8 cellular contexts compared by ENCODE assay signal in genomic region chr6:35552285-35552917, GRCh38. TPM values are rescaled to one million over a fixed set of nuclear protein-coding genes. Genes with fewer than 3 reads are reported as not detected.
DNase-seq lines count a peak whose midpoint lies in the region; ATAC-seq and TF ChIP-seq lines count a peak whose summit lies in the region.

No MANE protein-coding gene starts in this region.

- H3K27ac Mint-ChIP-seq in CD4-positive, CD25-positive, alpha-beta regulatory T cell = no peak overlapping the region
- H3K27ac Mint-ChIP-seq in activated CD4-positive, alpha-beta T cell treated with anti-CD3 and anti-CD28 coated beads for 36 hours = no peak overlapping the region

- H4K20me1 ChIP-seq in osteoblast (ENCODE audit: insufficient read depth, low read length) = no peaks in the 10 kb centered on the region

- intact Hi-C loops in activated CD4-positive, alpha-beta T cell treated with anti-CD3 and anti-CD28 coated beads for 36 hours (cut with DNase I, micrococcal nuclease) = loop anchor here (1.0 to 2.0 kb wide), 3 partner anchors 29 to 255 kb away; partner anchors contain the start of genes DEF6 (in 1 of the 2) and PPARD (in 1 of the 2)
- intact Hi-C loops in dorsolateral prefrontal cortex (cut with DNase I) = no loop called here
- intact Hi-C loops in vagina (cut with DNase I) = no loop called here
- intact Hi-C loops in posterior cingulate gyrus (cut with DNase I) = no loop called here

- POLR2A ChIA-PET in activated CD4-positive, alpha-beta T cell treated with anti-CD3 and anti-CD28 coated beads for 36 hours (lab: Charles Lee) = interaction anchor here (0.7 kb wide), 1 partner anchor 81 kb away, joined by 3 read pairs; no protein-coding TSS in a partner anchor

- H3K79me2 ChIP-seq in osteoblast (ENCODE audit: insufficient read depth, low read length) = no peaks in the 10 kb centered on the region

- TF ChIP-seq CTCF in dorsolateral prefrontal cortex (IDR thresholded peaks at IDR 0.05 in 54 of 56, conservative IDR thresholded peaks at IDR 0.05 in 2 of 56; ENCODE audit: low read depth in 1 of 56, partially characterized antibody in 56 of 56) (peak in 39 of 56 donors; percentile 14 to 56 (median 39)), osteoblast (IDR thresholded peaks at IDR 0.05; ENCODE audit: extremely low read depth, low read depth, low read length) (peak; percentile 83), vagina (IDR thresholded peaks at IDR 0.05) (peak in 1 of 3 experiments; percentile 15)

- no peaks in the 10 kb centered on the region for H3K36me3 ChIP-seq in CD4-positive, CD25-positive, alpha-beta regulatory T cell (ENCODE audit: control insufficient read depth, insufficient read depth, low read length)
- H3K36me3 ChIP-seq in osteoblast (ENCODE audit: insufficient read depth, low read length) (no peaks in the 10 kb centered on the region), vagina (no peaks in the 10 kb centered on the region)

- H3K36me3 Mint-ChIP-seq in CD4-positive, CD25-positive, alpha-beta regulatory T cell = no peaks in the 10 kb centered on the region
- H3K36me3 Mint-ChIP-seq in activated CD4-positive, alpha-beta T cell treated with anti-CD3 and anti-CD28 coated beads for 36 hours (ENCODE audit: low read depth) = peaks cover 2% of the 10 kb centered on the region

- peak in 1 of 2 donors; percentile 31 for ATAC-seq in CD4-positive, CD25-positive, alpha-beta regulatory T cell (ENCODE audit: low read depth in 2 of 2)
- ATAC-seq in activated CD4-positive, alpha-beta T cell treated with anti-CD3 and anti-CD28 coated beads for 36 hours = peak; percentile 60
- no peak for ATAC-seq in HG03571 (IDR thresholded peaks at IDR 0.05; ENCODE audit: unreplicated experiment)

- H3K9me3 ChIP-seq in CD4-positive, CD25-positive, alpha-beta regulatory T cell (ENCODE audit: control insufficient read depth in 2 of 2, low read length in 2 of 2) = peaks cover 9 to 13% of the 10 kb centered on the region in 2 experiments
- no peaks in the 10 kb centered on the region for H3K9me3 ChIP-seq in osteoblast (ENCODE audit: low read depth, low read length)
- H3K9me3 ChIP-seq in vagina = peaks cover 6% of the 10 kb centered on the region

- no peak overlapping the region for H3K4me3 Mint-ChIP-seq in CD4-positive, CD25-positive, alpha-beta regulatory T cell
- no peak overlapping the region for H3K4me3 Mint-ChIP-seq in activated CD4-positive, alpha-beta T cell treated with anti-CD3 and anti-CD28 coated beads for 36 hours

- no peak overlapping the region for H2AFZ ChIP-seq in osteoblast (ENCODE audit: low read length)

- DNase-seq in CD4-positive, CD25-positive, alpha-beta regulatory T cell = peak; percentile 18 to 76 (median 50)
- DNase-seq in KG1 (lab: John Stamatoyannopoulos, UW) = peak; percentile 39
- peak; percentile 80 for DNase-seq in activated CD4-positive, alpha-beta T cell treated with anti-CD3 and anti-CD28 coated beads for 36 hours
- DNase-seq in dorsolateral prefrontal cortex = no peak
- DNase-seq in osteoblast (ENCODE audit: insufficient read length, low spot score, missing footprints) = no peak
- no peak for DNase-seq in vagina (ENCODE audit: extremely low spot score in 2 of 2)
- DNase-seq in posterior cingulate gyrus = no peak

- CTCF ChIA-PET in activated CD4-positive, alpha-beta T cell treated with anti-CD3 and anti-CD28 coated beads for 36 hours (lab: Charles Lee) = interaction anchor here (0.6 to 3.6 kb wide), 36 partner anchors 9 to 368 kb away, joined by 3 to 47 read pairs (median 4); partner anchors contain the start of genes ARMC12, FANCE, FKBP5 and SRPK1

- no peak for TF ChIP-seq POLR2A in vagina (IDR thresholded peaks at IDR 0.05)

- H3K9me3 Mint-ChIP-seq in CD4-positive, CD25-positive, alpha-beta regulatory T cell = peaks cover 0 to 14% (median 1%) of the 10 kb centered on the region in 7 donors
- peaks cover 3% of the 10 kb centered on the region for H3K9me3 Mint-ChIP-seq in activated CD4-positive, alpha-beta T cell treated with anti-CD3 and anti-CD28 coated beads for 36 hours (ENCODE audit: low read depth)

- H3K27me3 Mint-ChIP-seq in CD4-positive, CD25-positive, alpha-beta regulatory T cell = peaks cover 25% of the 10 kb centered on the region
- no peaks in the 10 kb centered on the region for H3K27me3 Mint-ChIP-seq in activated CD4-positive, alpha-beta T cell treated with anti-CD3 and anti-CD28 coated beads for 36 hours

- H3K27me3 ChIP-seq in CD4-positive, CD25-positive, alpha-beta regulatory T cell (ENCODE audit: control insufficient read depth, insufficient read depth, low read length) = peaks cover 2% of the 10 kb centered on the region
- peaks cover 0 to 9% (median 0%) of the 10 kb centered on the region in 45 donors for H3K27me3 ChIP-seq in dorsolateral prefrontal cortex
- no peaks in the 10 kb centered on the region for H3K27me3 ChIP-seq in osteoblast (ENCODE audit: insufficient read depth, low read length)
- H3K27me3 ChIP-seq in vagina = no peaks in the 10 kb centered on the region

- H3K4me1 Mint-ChIP-seq in CD4-positive, CD25-positive, alpha-beta regulatory T cell = peaks cover 0 to 5% (median 2%) of the 10 kb centered on the region in 4 donors
- no peaks in the 10 kb centered on the region for H3K4me1 Mint-ChIP-seq in activated CD4-positive, alpha-beta T cell treated with anti-CD3 and anti-CD28 coated beads for 36 hours

- H3K4me2 ChIP-seq in osteoblast (ENCODE audit: insufficient read depth, low read length) = no peak overlapping the region

- H3K27ac ChIP-seq in CD4-positive, CD25-positive, alpha-beta regulatory T cell (ENCODE audit: insufficient read depth, low read length, poor library complexity, severe bottlenecking) = no peak overlapping the region
- H3K27ac ChIP-seq in dorsolateral prefrontal cortex = no peak overlapping the region
- no peak overlapping the region for H3K27ac ChIP-seq in osteoblast (ENCODE audit: low read depth, low read length)
- H3K27ac ChIP-seq in vagina = no peak overlapping the region

- no peaks in the 10 kb centered on the region for H3K4me1 ChIP-seq in CD4-positive, CD25-positive, alpha-beta regulatory T cell (ENCODE audit: control insufficient read depth, insufficient read depth, low read length, poor library complexity, severe bottlenecking)
- H3K4me1 ChIP-seq in osteoblast (ENCODE audit: insufficient read depth, low read length) (no peaks in the 10 kb centered on the region), vagina (no peaks in the 10 kb centered on the region)

- H3K4me3 ChIP-seq in CD4-positive, CD25-positive, alpha-beta regulatory T cell (ENCODE audit: low read depth, low read length) = no peak overlapping the region
- H3K4me3 ChIP-seq in dorsolateral prefrontal cortex = no peak overlapping the region
- no peak overlapping the region for H3K4me3 ChIP-seq in osteoblast (ENCODE audit: insufficient read depth, low read length)
- no peak overlapping the region for H3K4me3 ChIP-seq in vagina

RNA-seq across cellular contexts. Expression of gene TULP1, which starts 39.7 kb away (rescaled TPM):
- total RNA-seq in CD4-positive, CD25-positive, alpha-beta regulatory T cell = not detected
- not detected for polyA plus RNA-seq in CD4-positive, CD25-positive, alpha-beta regulatory T cell
- not detected for total RNA-seq in activated CD4-positive, alpha-beta T cell treated with anti-CD3 and anti-CD28 coated beads for 36 hours
- total RNA-seq in dorsolateral prefrontal cortex (1 to 10 TPM in 5 of 120 experiments, under 1 TPM in 15, not detected in 100; 0.24 to 2.6 (median 0.79) TPM), osteoblast (not detected in 2 replicates), vagina (not detected)

RNA-seq across cellular contexts. Expression of gene TEAD3, which starts 55.5 kb away (rescaled TPM):
- not detected for total RNA-seq in CD4-positive, CD25-positive, alpha-beta regulatory T cell
- under 1 TPM in 3 of 4 donors, not detected in 1; 0.18 to 0.24 (median 0.20) TPM for polyA plus RNA-seq in CD4-positive, CD25-positive, alpha-beta regulatory T cell
- total RNA-seq in activated CD4-positive, alpha-beta T cell treated with anti-CD3 and anti-CD28 coated beads for 36 hours = 1 to 10 TPM; 1.4 to 1.5 TPM
- total RNA-seq in dorsolateral prefrontal cortex = 1 to 10 TPM; 1.0 to 7.6 (median 2.6) TPM
- 10.9 and 11.2 TPM in 2 replicates for total RNA-seq in osteoblast
- 29.0 TPM for total RNA-seq in vagina

Comparison
In these comparisons a context has a peak if more than half of its experiments do, and no peak if none do; other contexts are left out.
1. DNase-seq: peak in CD4-positive, CD25-positive, alpha-beta regulatory T cell (3 of 3), KG1 (single experiment) and activated CD4-positive, alpha-beta T cell treated with anti-CD3 and anti-CD28 coated beads for 36 hours (single experiment); none in dorsolateral prefrontal cortex (0 of 10), osteoblast (single experiment), vagina (0 of 2) and posterior cingulate gyrus (0 of 10).
2. intact Hi-C loops: an anchor here in activated CD4-positive, alpha-beta T cell treated with anti-CD3 and anti-CD28 coated beads for 36 hours (1.0 to 2.0 kb wide); none called in dorsolateral prefrontal cortex, vagina and posterior cingulate gyrus.